In the genomic region with DNA sequence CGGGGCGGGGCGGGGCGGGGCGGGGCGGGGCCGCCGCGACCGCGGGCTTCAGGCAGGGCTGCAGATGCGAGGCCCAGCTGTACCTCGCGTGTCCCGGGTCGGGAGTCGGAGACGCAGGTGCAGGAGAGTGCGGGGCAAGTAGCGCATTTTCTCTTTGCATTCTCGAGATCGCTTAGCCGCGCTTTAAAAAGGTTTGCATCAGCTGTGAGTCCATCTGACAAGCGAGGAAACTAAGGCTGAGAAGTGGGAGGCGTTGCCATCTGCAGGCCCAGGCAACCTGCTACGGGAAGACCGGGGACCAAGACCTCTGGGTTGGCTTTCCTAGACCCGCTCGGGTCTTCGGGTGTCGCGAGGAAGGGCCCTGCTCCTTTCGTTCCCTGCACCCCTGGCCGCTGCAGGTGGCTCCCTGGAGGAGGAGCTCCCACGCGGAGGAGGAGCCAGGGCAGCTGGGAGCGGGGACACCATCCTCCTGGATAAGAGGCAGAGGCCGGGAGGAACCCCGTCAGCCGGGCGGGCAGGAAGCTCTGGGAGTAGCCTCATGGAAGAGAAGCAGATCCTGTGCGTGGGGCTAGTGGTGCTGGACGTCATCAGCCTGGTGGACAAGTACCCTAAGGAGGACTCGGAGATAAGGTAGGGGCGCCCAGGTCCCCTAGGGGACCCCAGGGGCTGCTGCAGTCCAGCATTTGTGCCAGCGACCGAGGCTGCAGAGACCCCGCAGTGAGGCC, we compare ENCODE assay signal across 1 cellular context.
TF ChIP-seq lines count a peak whose summit lies in the region.

KHK (plus strand) TSS at position 51 of the 725 bp plus-strand sequence; CDS start at position 539, 488 bp downstream.

TF ChIP-seq in HepG2, 621 proteins besides CTCF, POLR2A, EP300 and RAD21 (continued from another document and continues in another):
- TF ChIP-seq LCORL (IDR thresholded peaks at IDR 0.05) = no peak
- TF ChIP-seq LCORL (CRISPR knock-in tag; IDR thresholded peaks at IDR 0.05) = 0 out of 2 replicates have a peak, but pooled peaks have one; percentile 5
- TF ChIP-seq NFKB2 (CRISPR knock-in tag; IDR thresholded peaks at IDR 0.05; ENCODE audit: borderline replicate concordance) = 0 out of 2 replicates have a peak, but pooled peaks have one; percentile 20
- TF ChIP-seq, protein P1, sequence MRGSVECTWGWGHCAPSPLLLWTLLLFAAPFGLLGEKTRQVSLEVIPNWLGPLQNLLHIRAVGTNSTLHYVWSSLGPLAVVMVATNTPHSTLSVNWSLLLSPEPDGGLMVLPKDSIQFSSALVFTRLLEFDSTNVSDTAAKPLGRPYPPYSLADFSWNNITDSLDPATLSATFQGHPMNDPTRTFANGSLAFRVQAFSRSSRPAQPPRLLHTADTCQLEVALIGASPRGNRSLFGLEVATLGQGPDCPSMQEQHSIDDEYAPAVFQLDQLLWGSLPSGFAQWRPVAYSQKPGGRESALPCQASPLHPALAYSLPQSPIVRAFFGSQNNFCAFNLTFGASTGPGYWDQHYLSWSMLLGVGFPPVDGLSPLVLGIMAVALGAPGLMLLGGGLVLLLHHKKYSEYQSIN (CRISPR knock-in tag; IDR thresholded peaks at IDR 0.05; ENCODE audit: borderline replicate concordance) = no peak
- TF ChIP-seq HMGXB3 (CRISPR knock-in tag; IDR thresholded peaks at IDR 0.05; ENCODE audit: borderline replicate concordance) = no peak; the same call in 1 of the 2 replicates
- 0 out of 2 replicates have a peak, but pooled peaks have one; percentile 6 for TF ChIP-seq MIER2 (CRISPR knock-in tag; IDR thresholded peaks at IDR 0.05)
- TF ChIP-seq, protein P2, sequence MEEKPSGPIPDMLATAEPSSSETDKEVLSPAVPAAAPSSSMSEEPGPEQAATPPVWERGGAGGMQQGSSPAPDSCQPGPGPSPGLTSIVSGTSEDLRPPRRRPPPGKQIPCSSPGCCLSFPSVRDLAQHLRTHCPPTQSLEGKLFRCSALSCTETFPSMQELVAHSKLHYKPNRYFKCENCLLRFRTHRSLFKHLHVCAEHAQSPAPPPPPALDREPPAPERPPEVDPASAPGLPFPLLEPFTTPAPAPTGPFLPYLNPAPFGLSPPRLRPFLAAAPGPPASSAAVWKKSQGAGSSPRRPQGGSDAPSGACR (CRISPR knock-in tag; IDR thresholded peaks at IDR 0.05) = no peak
- TF ChIP-seq, protein P3, sequence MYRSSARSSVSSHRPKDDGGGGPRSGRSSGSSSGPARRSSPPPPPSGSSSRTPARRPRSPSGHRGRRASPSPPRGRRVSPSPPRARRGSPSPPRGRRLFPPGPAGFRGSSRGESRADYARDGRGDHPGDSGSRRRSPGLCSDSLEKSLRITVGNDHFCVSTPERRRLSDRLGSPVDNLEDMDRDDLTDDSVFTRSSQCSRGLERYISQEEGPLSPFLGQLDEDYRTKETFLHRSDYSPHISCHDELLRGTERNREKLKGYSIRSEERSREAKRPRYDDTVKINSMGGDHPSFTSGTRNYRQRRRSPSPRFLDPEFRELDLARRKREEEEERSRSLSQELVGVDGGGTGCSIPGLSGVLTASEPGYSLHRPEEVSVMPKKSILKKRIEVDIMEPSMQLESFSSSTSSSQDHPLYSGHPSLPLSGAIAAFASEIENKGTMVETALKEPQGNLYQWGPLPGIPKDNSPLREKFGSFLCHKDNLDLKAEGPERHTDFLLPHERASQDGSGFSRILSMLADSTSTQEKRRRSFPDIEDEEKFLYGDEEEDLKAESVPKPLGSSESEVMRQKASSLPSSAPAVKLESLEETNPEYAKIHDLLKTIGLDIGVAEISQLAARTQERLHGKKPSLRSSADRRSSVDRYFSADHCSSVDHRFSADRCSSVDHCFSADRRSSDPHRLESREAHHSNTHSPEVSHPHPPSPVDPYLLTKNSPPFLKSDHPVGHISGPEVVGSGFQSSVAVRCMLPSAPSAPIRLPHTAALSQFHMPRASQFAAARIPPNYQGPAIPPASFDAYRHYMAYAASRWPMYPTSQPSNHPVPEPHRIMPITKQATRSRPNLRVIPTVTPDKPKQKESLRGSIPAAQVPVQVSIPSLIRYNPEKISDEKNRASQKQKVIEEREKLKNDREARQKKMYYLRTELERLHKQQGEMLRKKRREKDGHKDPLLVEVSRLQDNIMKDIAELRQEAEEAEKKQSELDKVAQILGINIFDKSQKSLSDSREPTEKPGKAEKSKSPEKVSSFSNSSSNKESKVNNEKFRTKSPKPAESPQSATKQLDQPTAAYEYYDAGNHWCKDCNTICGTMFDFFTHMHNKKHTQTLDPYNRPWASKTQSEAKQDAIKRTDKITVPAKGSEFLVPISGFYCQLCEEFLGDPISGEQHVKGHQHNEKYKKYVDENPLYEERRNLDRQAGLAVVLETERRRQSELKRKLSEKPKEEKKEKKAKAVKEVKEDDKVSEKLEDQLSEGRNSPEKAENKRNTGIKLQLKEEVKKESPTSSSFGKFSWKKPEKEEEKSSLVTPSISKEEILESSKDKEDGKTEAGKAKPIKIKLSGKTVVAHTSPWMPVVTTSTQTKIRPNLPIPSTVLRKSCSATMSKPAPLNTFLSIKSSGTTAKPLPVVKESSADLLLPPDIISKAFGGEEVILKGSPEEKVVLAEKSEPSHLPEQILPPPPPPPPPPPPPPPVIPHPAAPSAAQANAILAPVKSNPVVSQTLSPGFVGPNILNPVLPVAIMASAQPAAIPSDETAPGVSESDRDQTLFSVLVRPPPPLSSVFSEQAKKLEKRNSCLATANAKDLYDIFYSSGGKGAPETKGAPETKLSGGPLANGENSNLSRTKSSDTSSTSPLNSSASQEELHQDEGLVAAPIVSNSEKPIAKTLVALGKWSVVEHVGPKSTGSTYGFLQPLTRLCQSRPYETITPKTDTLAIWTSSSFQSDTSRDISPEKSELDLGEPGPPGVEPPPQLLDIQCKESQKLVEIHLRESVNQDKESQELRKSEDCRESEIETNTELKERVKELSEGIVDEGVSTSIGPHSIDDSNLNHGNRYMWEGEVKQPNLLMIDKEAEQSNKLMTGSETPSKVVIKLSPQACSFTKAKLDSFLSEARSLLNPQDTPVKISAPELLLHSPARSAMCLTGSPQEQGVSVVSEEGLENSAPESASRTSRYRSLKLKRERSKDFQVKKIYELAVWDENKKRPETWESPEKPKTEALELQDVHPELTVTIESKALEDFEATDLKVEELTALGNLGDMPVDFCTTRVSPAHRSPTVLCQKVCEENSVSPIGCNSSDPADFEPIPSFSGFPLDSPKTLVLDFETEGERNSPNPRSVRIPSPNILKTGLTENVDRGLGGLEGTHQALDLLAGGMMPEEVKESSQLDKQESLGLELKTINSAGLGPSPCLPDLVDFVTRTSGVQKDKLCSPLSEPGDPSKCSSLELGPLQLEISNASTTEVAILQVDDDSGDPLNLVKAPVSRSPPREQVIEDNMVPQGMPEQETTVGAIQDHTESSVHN (CRISPR knock-in tag; IDR thresholded peaks at IDR 0.05) = no peak
- TF ChIP-seq, protein P4, sequence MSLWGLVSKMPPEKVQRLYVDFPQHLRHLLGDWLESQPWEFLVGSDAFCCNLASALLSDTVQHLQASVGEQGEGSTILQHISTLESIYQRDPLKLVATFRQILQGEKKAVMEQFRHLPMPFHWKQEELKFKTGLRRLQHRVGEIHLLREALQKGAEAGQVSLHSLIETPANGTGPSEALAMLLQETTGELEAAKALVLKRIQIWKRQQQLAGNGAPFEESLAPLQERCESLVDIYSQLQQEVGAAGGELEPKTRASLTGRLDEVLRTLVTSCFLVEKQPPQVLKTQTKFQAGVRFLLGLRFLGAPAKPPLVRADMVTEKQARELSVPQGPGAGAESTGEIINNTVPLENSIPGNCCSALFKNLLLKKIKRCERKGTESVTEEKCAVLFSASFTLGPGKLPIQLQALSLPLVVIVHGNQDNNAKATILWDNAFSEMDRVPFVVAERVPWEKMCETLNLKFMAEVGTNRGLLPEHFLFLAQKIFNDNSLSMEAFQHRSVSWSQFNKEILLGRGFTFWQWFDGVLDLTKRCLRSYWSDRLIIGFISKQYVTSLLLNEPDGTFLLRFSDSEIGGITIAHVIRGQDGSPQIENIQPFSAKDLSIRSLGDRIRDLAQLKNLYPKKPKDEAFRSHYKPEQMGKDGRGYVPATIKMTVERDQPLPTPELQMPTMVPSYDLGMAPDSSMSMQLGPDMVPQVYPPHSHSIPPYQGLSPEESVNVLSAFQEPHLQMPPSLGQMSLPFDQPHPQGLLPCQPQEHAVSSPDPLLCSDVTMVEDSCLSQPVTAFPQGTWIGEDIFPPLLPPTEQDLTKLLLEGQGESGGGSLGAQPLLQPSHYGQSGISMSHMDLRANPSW (CRISPR knock-in tag; IDR thresholded peaks at IDR 0.05; ENCODE audit: borderline replicate concordance) = no peak
- TF ChIP-seq HBP1 (CRISPR knock-in tag; IDR thresholded peaks at IDR 0.05; ENCODE audit: low read depth) = peak; percentile 15; the same call in 1 of the 2 replicates
- TF ChIP-seq, protein P5, sequence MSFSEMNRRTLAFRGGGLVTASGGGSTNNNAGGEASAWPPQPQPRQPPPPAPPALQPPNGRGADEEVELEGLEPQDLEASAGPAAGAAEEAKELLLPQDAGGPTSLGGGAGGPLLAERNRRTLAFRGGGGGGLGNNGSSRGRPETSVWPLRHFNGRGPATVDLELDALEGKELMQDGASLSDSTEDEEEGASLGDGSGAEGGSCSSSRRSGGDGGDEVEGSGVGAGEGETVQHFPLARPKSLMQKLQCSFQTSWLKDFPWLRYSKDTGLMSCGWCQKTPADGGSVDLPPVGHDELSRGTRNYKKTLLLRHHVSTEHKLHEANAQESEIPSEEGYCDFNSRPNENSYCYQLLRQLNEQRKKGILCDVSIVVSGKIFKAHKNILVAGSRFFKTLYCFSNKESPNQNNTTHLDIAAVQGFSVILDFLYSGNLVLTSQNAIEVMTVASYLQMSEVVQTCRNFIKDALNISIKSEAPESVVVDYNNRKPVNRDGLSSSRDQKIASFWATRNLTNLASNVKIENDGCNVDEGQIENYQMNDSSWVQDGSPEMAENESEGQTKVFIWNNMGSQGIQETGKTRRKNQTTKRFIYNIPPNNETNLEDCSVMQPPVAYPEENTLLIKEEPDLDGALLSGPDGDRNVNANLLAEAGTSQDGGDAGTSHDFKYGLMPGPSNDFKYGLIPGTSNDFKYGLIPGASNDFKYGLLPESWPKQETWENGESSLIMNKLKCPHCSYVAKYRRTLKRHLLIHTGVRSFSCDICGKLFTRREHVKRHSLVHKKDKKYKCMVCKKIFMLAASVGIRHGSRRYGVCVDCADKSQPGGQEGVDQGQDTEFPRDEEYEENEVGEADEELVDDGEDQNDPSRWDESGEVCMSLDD (CRISPR knock-in tag; IDR thresholded peaks at IDR 0.05; ENCODE audit: borderline replicate concordance) = no peak; the same call in 1 of the 2 replicates
- TF ChIP-seq ARNTL (CRISPR knock-in tag; IDR thresholded peaks at IDR 0.05) = peak; percentile 30
- TF ChIP-seq, protein P6, sequence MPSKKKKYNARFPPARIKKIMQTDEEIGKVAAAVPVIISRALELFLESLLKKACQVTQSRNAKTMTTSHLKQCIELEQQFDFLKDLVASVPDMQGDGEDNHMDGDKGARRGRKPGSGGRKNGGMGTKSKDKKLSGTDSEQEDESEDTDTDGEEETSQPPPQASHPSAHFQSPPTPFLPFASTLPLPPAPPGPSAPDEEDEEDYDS (CRISPR knock-in tag; IDR thresholded peaks at IDR 0.05) = peak; percentile 93
- TF ChIP-seq POLR2AphosphoS5 (IDR thresholded peaks at IDR 0.05; ENCODE audit: low read depth, low read length) = peak; percentile 56
- peak; percentile 34; the same call in 1 of the 2 replicates for TF ChIP-seq ZBTB7B (CRISPR knock-in tag; IDR thresholded peaks at IDR 0.05)
- TF ChIP-seq ZNF768 (CRISPR knock-in tag; IDR thresholded peaks at IDR 0.05) = peak; percentile 65
- TF ChIP-seq, protein P7, sequence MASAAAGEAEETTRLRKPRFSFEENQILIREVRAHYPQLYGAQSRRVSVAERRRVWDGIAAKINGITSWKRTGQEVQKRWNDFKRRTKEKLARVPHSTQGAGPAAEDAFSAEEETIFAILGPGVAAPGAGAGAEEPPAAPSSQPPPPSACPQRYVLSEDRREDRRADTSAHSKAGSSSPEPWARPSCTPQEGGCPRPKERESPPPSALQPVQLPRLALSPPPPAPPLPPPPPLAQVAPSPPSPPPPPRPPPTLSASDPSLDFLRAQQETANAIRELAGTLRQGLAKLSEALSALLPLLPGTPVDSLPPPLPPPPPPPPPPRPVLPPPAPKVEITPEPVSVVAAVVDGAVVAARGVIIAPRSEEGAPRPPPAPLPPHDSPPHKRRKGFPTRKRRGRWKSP (CRISPR knock-in tag; IDR thresholded peaks at IDR 0.05) = 0 out of 2 replicates have a peak, but pooled peaks have one; percentile 34
- 0 out of 2 replicates have a peak, but pooled peaks have one; percentile 24 for TF ChIP-seq ZNF256 (CRISPR knock-in tag; conservative IDR thresholded peaks at IDR 0.05)
- peak; percentile 6; the same call in 1 of the 2 replicates for TF ChIP-seq KAT8 (CRISPR knock-in tag; IDR thresholded peaks at IDR 0.05)
- TF ChIP-seq ARNT2 (CRISPR knock-in tag; IDR thresholded peaks at IDR 0.05; ENCODE audit: low read depth) = peak; percentile 60
- 0 out of 2 replicates have a peak, but pooled peaks have one; percentile 8 for TF ChIP-seq ZKSCAN8 (CRISPR knock-in tag; IDR thresholded peaks at IDR 0.05; ENCODE audit: borderline replicate concordance)
- no peak for TF ChIP-seq AGO2 (optimal IDR thresholded peaks at IDR 0.05; ENCODE audit: low read depth, low read length)
